In genomic region chr17:81712468-81713003, GRCh38 we compare ENCODE assay signal across 8 cellular contexts. TPM values are rescaled to one million over a fixed set of nuclear protein-coding genes. Genes with fewer than 3 reads are reported as not detected.
DNase-seq lines count a peak whose midpoint lies in the region; ATAC-seq and TF ChIP-seq lines count a peak whose summit lies in the region.

No MANE protein-coding gene starts in this region.

- H3K27ac ChIP-seq in breast epithelium (peak overlapping the region; percentile 40 to 71), right lobe of liver (peak overlapping the region; percentile 18 to 79 (median 62))

- H3K4me1 Mint-ChIP-seq in type B pancreatic cell (ENCODE audit: unreplicated experiment) = peaks cover 8% of the 10 kb centered on the region

- H3K4me3 ChIP-seq in breast epithelium = peak overlapping the region; percentile 79 to 94 (median 80)
- peak overlapping the region; percentile 69 to 98 (median 87) for H3K4me3 ChIP-seq in right lobe of liver

- ATAC-seq in GM21515 (IDR thresholded peaks at IDR 0.05; ENCODE audit: unreplicated experiment) (peak; percentile 3), right lobe of liver (peak in 3 of 4 donors; percentile 3 to 30 (median 4))

- TF ChIP-seq POLR2A in breast epithelium (IDR thresholded peaks at IDR 0.05) (no peak), right lobe of liver (IDR thresholded peaks at IDR 0.05) (no peak)

- H3K4me3 Mint-ChIP-seq in type B pancreatic cell = peak overlapping the region; percentile 94

- no peak for TF ChIP-seq CTCF in breast epithelium (IDR thresholded peaks at IDR 0.05)
- peak in 3 of 4 donors; percentile 10 to 36 (median 11) for TF ChIP-seq CTCF in right lobe of liver (IDR thresholded peaks at IDR 0.05)
- peak; percentile 27 for TF ChIP-seq CTCF in type B pancreatic cell (conservative IDR thresholded peaks at IDR 0.05)

- peak overlapping the region; percentile 95 for H3K27ac Mint-ChIP-seq in type B pancreatic cell

- no peaks in the 10 kb centered on the region for H3K27me3 ChIP-seq in breast epithelium
- no peaks in the 10 kb centered on the region for H3K27me3 ChIP-seq in right lobe of liver

- peak; percentile 76 for DNase-seq in DMS 273 (lab: John Stamatoyannopoulos, UW; ENCODE audit: unreplicated experiment)
- no peak for DNase-seq in DMS 273 treated with DMSO at 0.1 percent for 48 hours (lab: John Stamatoyannopoulos, UW)
- DNase-seq in NCI-H1930 (lab: John Stamatoyannopoulos, UW) = peak; percentile 28 to 43
- DNase-seq in breast epithelium (ENCODE audit: low spot score in 2 of 2) = no peak
- DNase-seq in right lobe of liver = peak in 2 of 3 donors; percentile 61 to 74
- DNase-seq in type B pancreatic cell (ENCODE audit: extremely low spot score, unreplicated experiment) = no peak
- no peak for DNase-seq in NCI-H2029 (lab: John Stamatoyannopoulos, UW)

- H3K9me3 ChIP-seq in breast epithelium (no peaks in the 10 kb centered on the region), right lobe of liver (no peaks in the 10 kb centered on the region)

- H3K27me3 Mint-ChIP-seq in type B pancreatic cell = peaks cover 8% of the 10 kb centered on the region

- H3K36me3 ChIP-seq in breast epithelium = no peaks in the 10 kb centered on the region
- H3K36me3 ChIP-seq in right lobe of liver = peaks cover 0 to 5% (median 2%) of the 10 kb centered on the region in 4 donors

- no peaks in the 10 kb centered on the region for H3K36me3 Mint-ChIP-seq in type B pancreatic cell

- no peaks in the 10 kb centered on the region for H3K9me3 Mint-ChIP-seq in type B pancreatic cell

- 0% methylated on average over 7 of the region's 41 CpGs for WGBS in right lobe of liver (ENCODE audit: insufficient coverage, low coverage, low lambda C conversion rate, missing lambda C conversion rate)

- intact Hi-C loops in breast epithelium (cut with DNase I; ENCODE audit: low total_unique reads) (no loop called here), right lobe of liver (cut with DNase I) (no loop called here)

- H3K4me1 ChIP-seq in breast epithelium (peaks cover 11 to 19% of the 10 kb centered on the region in 2 donors), right lobe of liver (peaks cover 0 to 32% (median 13%) of the 10 kb centered on the region in 4 donors)

RNA-seq across cellular contexts. Expression of gene SLC25A10, which starts 0.5 kb away (rescaled TPM):
- total RNA-seq in breast epithelium = 10 to 100 TPM in 2 of 3 donors, 1 to 10 TPM in 1; 9.8 to 28.0 (median 24.4) TPM
- 10 to 100 TPM; 35.6 to 92.0 (median 72.7) TPM for total RNA-seq in right lobe of liver
- 23.8 and 27.6 TPM in 2 replicates for total RNA-seq in type B pancreatic cell (ENCODE audit: low replicate concordance)

RNA-seq across cellular contexts. Expression of gene MRPL12, which starts 9.4 kb away (rescaled TPM):
- total RNA-seq in breast epithelium (10 to 100 TPM; 18.4 to 32.3 (median 32.1) TPM), right lobe of liver (100 to 1,000 TPM in 2 of 6 experiments, 10 to 100 TPM in 4; 43.8 to 119 (median 59.3) TPM), type B pancreatic cell (ENCODE audit: low replicate concordance) (87.9 and 107 TPM in 2 replicates)

RNA-seq across cellular contexts. Expression of gene HGS, which starts 28.7 kb away (rescaled TPM):
- 10 to 100 TPM; 61.0 to 75.0 (median 64.6) TPM for total RNA-seq in breast epithelium
- 10 to 100 TPM; 30.6 to 46.3 (median 37.3) TPM for total RNA-seq in right lobe of liver
- 115 and 119 TPM in 2 replicates for total RNA-seq in type B pancreatic cell (ENCODE audit: low replicate concordance)

RNA-seq across cellular contexts. Expression of gene ARL16, which starts 28.9 kb away (rescaled TPM):
- total RNA-seq in breast epithelium (10 to 100 TPM; 34.9 to 44.2 (median 37.5) TPM), right lobe of liver (10 to 100 TPM in 4 of 6 experiments, 1 to 10 TPM in 2; 5.3 to 16.8 (median 11.1) TPM), type B pancreatic cell (ENCODE audit: low replicate concordance) (41.5 and 47.2 TPM in 2 replicates)

RNA-seq across cellular contexts. Expression of gene CCDC137, which starts 46.0 kb away (rescaled TPM):
- 10 to 100 TPM in 2 of 3 donors, 1 to 10 TPM in 1; 8.6 to 14.4 (median 11.6) TPM for total RNA-seq in breast epithelium
- total RNA-seq in right lobe of liver = 10 to 100 TPM in 1 of 6 experiments, 1 to 10 TPM in 5; 5.5 to 35.0 (median 6.5) TPM
- 27.5 and 32.1 TPM in 2 replicates for total RNA-seq in type B pancreatic cell (ENCODE audit: low replicate concordance)

Comparison
In these comparisons a context has a peak if more than half of its experiments do, and no peak if none do; other contexts are left out.
1. DNase-seq: peak in DMS 273 (single experiment), NCI-H1930 (2 of 2) and right lobe of liver (2 of 3); none in DMS 273 treated with DMSO at 0.1 percent for 48 hours (single experiment), breast epithelium (0 of 2), type B pancreatic cell (single experiment) and NCI-H2029 (single experiment).
2. CTCF ChIP-seq: peak in right lobe of liver (3 of 4) and type B pancreatic cell (single experiment); none in breast epithelium (0 of 3).